ENCODE assay signal across 8 cellular contexts in the genomic region with DNA sequence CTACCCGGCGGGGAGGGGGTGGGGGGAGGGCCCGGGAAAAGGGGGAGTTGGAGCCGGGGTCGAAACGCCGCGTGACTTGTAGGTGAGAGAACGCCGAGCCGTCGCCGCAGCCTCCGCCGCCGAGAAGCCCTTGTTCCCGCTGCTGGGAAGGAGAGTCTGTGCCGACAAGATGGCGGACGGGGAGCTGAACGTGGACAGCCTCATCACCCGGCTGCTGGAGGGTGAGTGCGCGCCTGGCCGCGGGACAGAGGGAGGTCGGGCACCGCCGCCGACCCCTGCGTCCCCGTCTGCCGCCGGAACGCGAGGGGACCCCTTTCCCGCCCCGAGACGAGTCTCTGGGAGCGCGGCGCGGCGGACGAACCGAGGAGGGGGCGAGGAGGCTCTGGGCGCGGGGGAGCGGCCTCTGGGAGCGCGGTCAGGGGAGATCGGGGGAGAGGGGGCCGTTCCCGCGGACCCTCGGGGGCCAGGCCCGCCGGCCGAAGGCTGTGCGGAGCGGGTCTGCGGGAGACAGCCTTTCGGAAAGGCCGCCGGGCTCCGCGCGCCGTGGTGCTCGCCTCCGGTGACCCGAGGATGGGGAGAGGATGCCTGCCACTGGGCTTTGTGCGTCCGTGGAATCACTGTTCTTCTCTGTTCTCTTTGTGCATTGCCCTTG. TPM values are rescaled to one million over a fixed set of nuclear protein-coding genes. Genes with fewer than 3 reads are reported as not detected.
A peak's percentile ranks its signal among the peaks of the same experiment; 100 is the strongest.
DNase-seq lines count a peak whose midpoint lies in the region; ATAC-seq and TF ChIP-seq lines count a peak whose summit lies in the region.

No MANE protein-coding gene starts in this region.

- H3K27ac Mint-ChIP-seq in activated CD4-positive, alpha-beta T cell treated with anti-CD3 and anti-CD28 coated beads for 36 hours = peak overlapping the region; percentile 85

- H3K4me3 Mint-ChIP-seq in activated CD4-positive, alpha-beta T cell treated with anti-CD3 and anti-CD28 coated beads for 36 hours = peak overlapping the region; percentile 90

- no peak for TF ChIP-seq CTCF in ovary (IDR thresholded peaks at IDR 0.05)

- peaks cover 23% of the 10 kb centered on the region for H3K36me3 Mint-ChIP-seq in activated CD4-positive, alpha-beta T cell treated with anti-CD3 and anti-CD28 coated beads for 36 hours (ENCODE audit: low read depth)

- H3K9me3 ChIP-seq in HAP-1 = no peaks in the 10 kb centered on the region
- no peaks in the 10 kb centered on the region for H3K9me3 ChIP-seq in ovary

- H3K4me3 ChIP-seq in HAP-1 (peak overlapping the region; percentile 90), ovary (peak overlapping the region; percentile 99)

- no peaks in the 10 kb centered on the region for H3K27me3 ChIP-seq in HAP-1 (ENCODE audit: low read depth)
- no peaks in the 10 kb centered on the region for H3K27me3 ChIP-seq in ovary

- no peaks in the 10 kb centered on the region for H3K9me3 Mint-ChIP-seq in activated CD4-positive, alpha-beta T cell treated with anti-CD3 and anti-CD28 coated beads for 36 hours (ENCODE audit: low read depth)

- H3K4me1 ChIP-seq in HAP-1 (peaks cover 29% of the 10 kb centered on the region), ovary (ENCODE audit: insufficient read depth) (peaks cover 4% of the 10 kb centered on the region)

- peak; percentile 51 for DNase-seq in activated CD4-positive, alpha-beta T cell treated with anti-CD3 and anti-CD28 coated beads for 36 hours
- no peak for DNase-seq in activated CD4-positive, alpha-beta T cell treated with anti-CD3 and anti-CD28 coated beads for 1 hour
- DNase-seq in HAP-1 (ENCODE audit: low spot score in 2 of 2) = peak in 1 of 2 experiments; percentile 33
- DNase-seq in NCI-H1048 (lab: John Stamatoyannopoulos, UW) = peak; percentile 80
- DNase-seq in activated T-helper 9 cell treated with anti-CD3 and anti-CD28 coated beads, Interleukin-2, amount 50 U/mL, for 16 hours (ENCODE audit: low read depth) = peak; percentile 16
- DNase-seq in head of caudate nucleus = peak in 37 of 42 donors; percentile 13 to 78 (median 48)
- peak in 1 of 5 donors; percentile 41 for DNase-seq in ovary
- DNase-seq in NCI-H2081 treated with DMSO at 0.1 percent for 48 hours (lab: John Stamatoyannopoulos, UW) = no peak

- in situ Hi-C loops in HAP-1 (cut with MboI; ENCODE audit: low sequenced_read_pairs) = loop anchor here (10.0 kb wide), 1 partner anchor 157 kb away; no protein-coding TSS in a partner anchor

- CTCF ChIA-PET in activated CD4-positive, alpha-beta T cell treated with anti-CD3 and anti-CD28 coated beads for 36 hours (lab: Charles Lee) = interaction anchor here (0.7 to 7.7 kb wide), 9 partner anchors 9 to 185 kb away, joined by 3 to 43 read pairs (median 4); no protein-coding TSS in a partner anchor

- H3K36me3 ChIP-seq in HAP-1 (replicated peaks) (peaks cover 2% of the 10 kb centered on the region; the same call in 1 of the 2 replicates), ovary (no peaks in the 10 kb centered on the region)

- WGBS in ovary, 3 donors = 0 to 1% (median 0%) methylated on average over 60 to 75 of the region's 75 CpGs

- H3K4me1 Mint-ChIP-seq in activated CD4-positive, alpha-beta T cell treated with anti-CD3 and anti-CD28 coated beads for 36 hours = peaks cover 60% of the 10 kb centered on the region

- no peak for TF ChIP-seq EP300 in ovary (IDR thresholded peaks at IDR 0.05)

- POLR2A ChIA-PET in activated CD4-positive, alpha-beta T cell treated with anti-CD3 and anti-CD28 coated beads for 36 hours (lab: Charles Lee) = interaction anchor here (0.5 to 2.4 kb wide), 10 partner anchors 9 to 999 kb away, joined by 3 to 10 read pairs (median 4); partner anchors contain the start of gene TRMT61B

- ATAC-seq in activated CD4-positive, alpha-beta T cell treated with anti-CD3 and anti-CD28 coated beads for 36 hours = peak; percentile 47

- TF ChIP-seq POLR2A in ovary (IDR thresholded peaks at IDR 0.05) = no peak

- intact Hi-C loops in activated CD4-positive, alpha-beta T cell treated with anti-CD3 and anti-CD28 coated beads for 36 hours (cut with DNase I, micrococcal nuclease) = loop anchor here (1.0 to 5.0 kb wide), 17 partner anchors 58 to 1323 kb away; partner anchors contain the start of genes FOSL2 (in 2 of the 2), SPDYA (in 2 of the 2), WDR43 (in 2 of the 2) and BABAM2 (in 1 of the 2)
- intact Hi-C loops in head of caudate nucleus (cut with DNase I) = loop anchor here (5.0 to 10.0 kb wide), 3 partner anchors 127 to 185 kb away; no protein-coding TSS in a partner anchor
- intact Hi-C loops in ovary (cut with DNase I) = loop anchor here (2.0 to 10.0 kb wide), 7 partner anchors 87 to 160 kb away; no protein-coding TSS in a partner anchor

- H3K27ac ChIP-seq in ovary = peak overlapping the region; percentile 98 to 99

- H3K27me3 Mint-ChIP-seq in activated CD4-positive, alpha-beta T cell treated with anti-CD3 and anti-CD28 coated beads for 36 hours = no peaks in the 10 kb centered on the region

RNA-seq across cellular contexts. Expression of gene PPP1CB, which starts 0.5 kb away (rescaled TPM):
- 100 to 1,000 TPM; 153 to 213 TPM for total RNA-seq in activated CD4-positive, alpha-beta T cell treated with anti-CD3 and anti-CD28 coated beads for 36 hours
- 100 to 1,000 TPM; 229 to 421 (median 313) TPM for total RNA-seq in ovary
- polyA plus RNA-seq in ovary = 10 to 100 TPM; 90.9 to 97.8 TPM

RNA-seq across cellular contexts. Expression of gene SPDYA, which starts 58.6 kb away (rescaled TPM):
- total RNA-seq in activated CD4-positive, alpha-beta T cell treated with anti-CD3 and anti-CD28 coated beads for 36 hours = 1 to 10 TPM in 1 of 2 experiments, under 1 TPM in 1; 0.93 to 1.2 TPM
- 1 to 10 TPM in 4 of 7 donors, under 1 TPM in 3; 0.58 to 4.3 (median 1.8) TPM for total RNA-seq in ovary
- polyA plus RNA-seq in ovary = under 1 TPM; 0.13 to 0.53 TPM

Comparison
In these comparisons a context has a peak if more than half of its experiments do, and no peak if none do; other contexts are left out.
1. DNase-seq: peak in activated CD4-positive, alpha-beta T cell treated with anti-CD3 and anti-CD28 coated beads for 36 hours (single experiment), NCI-H1048 (single experiment), activated T-helper 9 cell treated with anti-CD3 and anti-CD28 coated beads, Interleukin-2, amount 50 U/mL, for 16 hours (single experiment) and head of caudate nucleus (37 of 42); none in activated CD4-positive, alpha-beta T cell treated with anti-CD3 and anti-CD28 coated beads for 1 hour (single experiment) and NCI-H2081 treated with DMSO at 0.1 percent for 48 hours (single experiment).